Comparison of ENCODE assay signal across 1 cellular context in genomic region chr19:10727599-10728250, GRCh38.
TF ChIP-seq lines count a peak whose summit lies in the region.

No MANE protein-coding gene starts in this region.

TF ChIP-seq in H1, 55 proteins besides CTCF, POLR2A, EP300 and RAD21:
- TF ChIP-seq, protein P1, sequence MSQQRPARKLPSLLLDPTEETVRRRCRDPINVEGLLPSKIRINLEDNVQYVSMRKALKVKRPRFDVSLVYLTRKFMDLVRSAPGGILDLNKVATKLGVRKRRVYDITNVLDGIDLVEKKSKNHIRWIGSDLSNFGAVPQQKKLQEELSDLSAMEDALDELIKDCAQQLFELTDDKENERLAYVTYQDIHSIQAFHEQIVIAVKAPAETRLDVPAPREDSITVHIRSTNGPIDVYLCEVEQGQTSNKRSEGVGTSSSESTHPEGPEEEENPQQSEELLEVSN (IDR thresholded peaks at IDR 0.05) = no peak
TF ChIP-seq in H1: peak in this region for 0.
